1 cellular context compared by ENCODE assay signal in genomic region chr1:204493145-204493881, GRCh38.
TF ChIP-seq lines count a peak whose summit lies in the region.

No MANE protein-coding gene starts in this region.

TF ChIP-seq in WTC11, 78 proteins besides CTCF, POLR2A, EP300 and RAD21 (continued from another document):
- TF ChIP-seq AR (CRISPR knock-in tag; IDR thresholded peaks at IDR 0.05) (no peak), GRHL2 (CRISPR knock-in tag; IDR thresholded peaks at IDR 0.05; ENCODE audit: insufficient replicate concordance, severe bottlenecking) (no peak), ATF1 (CRISPR knock-in tag; IDR thresholded peaks at IDR 0.05) (no peak), NFE2L1 (CRISPR knock-in tag; IDR thresholded peaks at IDR 0.05) (no peak), STAT6 (CRISPR knock-in tag; conservative IDR thresholded peaks at IDR 0.05; ENCODE audit: low read depth) (no peak), IRF2 (CRISPR knock-in tag; IDR thresholded peaks at IDR 0.05; ENCODE audit: borderline replicate concordance, low read depth) (no peak), ATF3 (CRISPR knock-in tag; conservative IDR thresholded peaks at IDR 0.05) (no peak), PRRX2 (CRISPR knock-in tag; IDR thresholded peaks at IDR 0.05) (no peak), ZSCAN18 (CRISPR knock-in tag; IDR thresholded peaks at IDR 0.05) (no peak), E2F1 (CRISPR knock-in tag; IDR thresholded peaks at IDR 0.05) (no peak)
